ENCODE assay signal across 8 cellular contexts in genomic region chr12:93376436-93377251, GRCh38. TPM values are rescaled to one million over a fixed set of nuclear protein-coding genes. Genes with fewer than 3 reads are reported as not detected.
A peak's percentile ranks its signal among the peaks of the same experiment; 100 is the strongest.
DNase-seq lines count a peak whose midpoint lies in the region; ATAC-seq and TF ChIP-seq lines count a peak whose summit lies in the region.

No MANE protein-coding gene starts in this region.

- peaks cover 32% of the 10 kb centered on the region for H3K4me1 ChIP-seq in neuron (ENCODE audit: insufficient read depth, low read length)

- no peak for TF ChIP-seq CTCF in foreskin fibroblast (IDR thresholded peaks at IDR 0.05; ENCODE audit: low read depth, low read length)

- H3K4me1 Mint-ChIP-seq in activated CD4-positive, alpha-beta T cell treated with anti-CD3 and anti-CD28 coated beads, Interleukin-2, amount 10 ng/mL, durations not matched to agents 7 days and 5 days = peaks cover 32% of the 10 kb centered on the region
- H3K4me1 Mint-ChIP-seq in T-cell = peaks cover 29 to 37% (median 31%) of the 10 kb centered on the region in 3 donors

- no peak overlapping the region for H3K27ac Mint-ChIP-seq in activated CD4-positive, alpha-beta T cell treated with anti-CD3 and anti-CD28 coated beads, Interleukin-2, amount 10 ng/mL, durations not matched to agents 7 days and 5 days
- H3K27ac Mint-ChIP-seq in T-cell = no peak overlapping the region

- no peak for ATAC-seq in T-cell (replicated peaks in 1 of 4)

- H3K4me3 ChIP-seq in foreskin fibroblast (ENCODE audit: low read depth in 1 of 2, low read length in 2 of 2) (peak overlapping the region; percentile 67 to 80), neuron (ENCODE audit: low read length) (peak overlapping the region; percentile 58)

- no peak for DNase-seq in activated CD4-positive, alpha-beta T cell treated with anti-CD3 and anti-CD28 coated beads, Interleukin-2, amount 10 ng/mL, durations not matched to agents 7 days and 5 days
- no peak for DNase-seq in activated CD4-positive, alpha-beta T cell treated with anti-CD3 and anti-CD28 coated beads for 4 hours
- DNase-seq in T-cell (no peak), foreskin fibroblast (peak; percentile 33 to 55), glomerular visceral epithelial cell (ENCODE audit: extremely low spot score) (no peak), SHP77 (lab: John Stamatoyannopoulos, UW) (no peak), germinal center (ENCODE audit: low spot score) (no peak)

- H3K9me3 ChIP-seq in neuron (ENCODE audit: low read length) = no peaks in the 10 kb centered on the region

- CTCF ChIA-PET in activated CD4-positive, alpha-beta T cell treated with anti-CD3 and anti-CD28 coated beads, Interleukin-2, amount 10 ng/mL, durations not matched to agents 7 days and 5 days (lab: Charles Lee) = interaction anchor here (1.0 to 1.6 kb wide), 4 partner anchors 10 to 122 kb away, joined by 3 to 6 read pairs (median 4); no protein-coding TSS in a partner anchor
- CTCF ChIA-PET in T-cell (lab: Charles Lee) = no interaction called here

- H3K27me3 Mint-ChIP-seq in activated CD4-positive, alpha-beta T cell treated with anti-CD3 and anti-CD28 coated beads, Interleukin-2, amount 10 ng/mL, durations not matched to agents 7 days and 5 days = no peaks in the 10 kb centered on the region
- H3K27me3 Mint-ChIP-seq in T-cell = no peaks in the 10 kb centered on the region

- H3K9me3 Mint-ChIP-seq in activated CD4-positive, alpha-beta T cell treated with anti-CD3 and anti-CD28 coated beads, Interleukin-2, amount 10 ng/mL, durations not matched to agents 7 days and 5 days = no peaks in the 10 kb centered on the region
- no peaks in the 10 kb centered on the region for H3K9me3 Mint-ChIP-seq in T-cell

- H3K27me3 ChIP-seq in neuron (ENCODE audit: insufficient read depth, low read length) = no peaks in the 10 kb centered on the region

- POLR2A ChIA-PET in activated CD4-positive, alpha-beta T cell treated with anti-CD3 and anti-CD28 coated beads, Interleukin-2, amount 10 ng/mL, durations not matched to agents 7 days and 5 days (lab: Charles Lee) = interaction anchor here (0.6 to 0.7 kb wide), 2 partner anchors 21 to 360 kb away, joined by 3 to 4 read pairs; no protein-coding TSS in a partner anchor
- POLR2A ChIA-PET in T-cell (lab: Charles Lee) = interaction anchor here in 1 of 2 donors (0.8 kb wide), 1 partner anchor 35 kb away, joined by 3 read pairs; no protein-coding TSS in a partner anchor

- peaks cover 4% of the 10 kb centered on the region for H3K36me3 Mint-ChIP-seq in activated CD4-positive, alpha-beta T cell treated with anti-CD3 and anti-CD28 coated beads, Interleukin-2, amount 10 ng/mL, durations not matched to agents 7 days and 5 days (ENCODE audit: low read depth)
- no peaks in the 10 kb centered on the region for H3K36me3 Mint-ChIP-seq in T-cell

- H2AFZ ChIP-seq in neuron (ENCODE audit: low read depth, low read length) = peak overlapping the region; percentile 33

- H3K4me3 Mint-ChIP-seq in activated CD4-positive, alpha-beta T cell treated with anti-CD3 and anti-CD28 coated beads, Interleukin-2, amount 10 ng/mL, durations not matched to agents 7 days and 5 days = peak overlapping the region; percentile 78
- peak overlapping the region; percentile 80 to 100 (median 87) for H3K4me3 Mint-ChIP-seq in T-cell

- no peaks in the 10 kb centered on the region for H3K36me3 ChIP-seq in neuron (ENCODE audit: insufficient read depth, low read length)

RNA-seq across cellular contexts. Expression of gene NUDT4, which starts 1.1 kb away (rescaled TPM):
- 10 to 100 TPM; 37.8 to 41.0 TPM for total RNA-seq in activated CD4-positive, alpha-beta T cell treated with anti-CD3 and anti-CD28 coated beads, Interleukin-2, amount 10 ng/mL, durations not matched to agents 7 days and 5 days
- total RNA-seq in T-cell = 10 to 100 TPM; 40.7 to 85.2 (median 46.0) TPM

Comparison
In these comparisons a context has a peak if more than half of its experiments do, and no peak if none do; other contexts are left out.
1. DNase-seq: peak in foreskin fibroblast (2 of 2); none in activated CD4-positive, alpha-beta T cell treated with anti-CD3 and anti-CD28 coated beads, Interleukin-2, amount 10 ng/mL, durations not matched to agents 7 days and 5 days (single experiment), activated CD4-positive, alpha-beta T cell treated with anti-CD3 and anti-CD28 coated beads for 4 hours (0 of 2), T-cell (0 of 34), glomerular visceral epithelial cell (single experiment), SHP77 (0 of 2) and germinal center (single experiment).